ENCODE assay signal across 1 cellular context in the genomic region with DNA sequence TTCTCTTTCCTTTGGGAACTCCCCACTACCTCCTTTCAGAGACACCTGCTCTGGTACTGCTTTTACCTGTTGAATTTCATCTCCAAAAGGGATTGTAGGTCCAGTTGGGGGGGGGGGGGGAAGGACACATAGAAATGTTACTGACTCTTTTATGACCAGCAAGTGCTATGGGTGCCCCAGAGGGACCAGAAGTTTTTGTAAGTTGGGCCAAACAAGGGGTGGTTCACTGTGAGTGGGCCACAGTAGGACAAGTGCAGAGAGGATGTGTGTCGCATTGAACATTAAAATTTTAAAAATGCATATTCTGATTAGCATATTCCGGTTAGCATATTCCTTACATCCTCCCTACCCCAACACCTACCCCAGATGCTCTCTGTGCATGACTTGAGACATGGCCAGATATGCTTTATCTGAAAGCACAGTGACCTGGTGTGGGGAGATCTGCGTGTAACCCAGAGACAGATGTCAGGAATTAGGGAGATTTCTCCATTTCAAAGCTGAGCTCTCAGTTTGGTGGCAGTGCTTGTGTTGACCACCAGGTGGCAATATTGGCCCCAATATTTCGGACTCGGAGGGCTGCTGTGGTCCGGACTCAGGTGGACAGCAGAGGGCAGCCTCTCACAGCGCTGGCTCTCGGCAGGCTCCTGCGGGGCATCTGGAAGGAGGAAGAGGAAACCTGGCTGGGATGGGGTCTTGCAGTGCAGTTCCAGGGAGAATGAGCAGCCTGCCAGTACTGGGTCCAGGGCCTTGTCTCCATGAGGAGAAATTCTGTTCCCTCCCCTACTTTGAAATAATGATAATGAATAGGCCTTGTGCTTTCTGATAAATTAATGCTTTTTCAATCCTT.
TF ChIP-seq lines count a peak whose summit lies in the region.

No MANE protein-coding gene starts in this region.

TF ChIP-seq in HepG2, 621 proteins besides CTCF, POLR2A, EP300 and RAD21 (continued from another document and continues in another):
- TF ChIP-seq, protein P1, sequence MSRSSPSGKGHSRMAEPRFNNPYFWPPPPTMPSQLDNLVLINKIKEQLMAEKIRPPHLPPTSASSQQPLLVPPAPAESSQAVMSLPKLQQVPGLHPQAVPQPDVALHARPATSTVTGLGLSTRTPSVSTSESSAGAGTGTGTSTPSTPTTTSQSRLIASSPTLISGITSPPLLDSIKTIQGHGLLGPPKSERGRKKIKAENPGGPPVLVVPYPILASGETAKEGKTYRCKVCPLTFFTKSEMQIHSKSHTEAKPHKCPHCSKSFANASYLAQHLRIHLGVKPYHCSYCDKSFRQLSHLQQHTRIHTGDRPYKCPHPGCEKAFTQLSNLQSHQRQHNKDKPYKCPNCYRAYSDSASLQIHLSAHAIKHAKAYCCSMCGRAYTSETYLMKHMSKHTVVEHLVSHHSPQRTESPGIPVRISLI (CRISPR knock-in tag; IDR thresholded peaks at IDR 0.05; ENCODE audit: borderline replicate concordance) = peak; percentile 19; the same call in 1 of the 2 replicates
- peak; percentile 78; the same call in 1 of the 2 replicates for TF ChIP-seq ZNF451 (CRISPR knock-in tag; IDR thresholded peaks at IDR 0.05)
- TF ChIP-seq ZNF44 (CRISPR knock-in tag; IDR thresholded peaks at IDR 0.05) = no peak
- peak; percentile 87; the same call in 1 of the 2 replicates for TF ChIP-seq HOXA5 (CRISPR knock-in tag; IDR thresholded peaks at IDR 0.05)
- peak; percentile 89 for TF ChIP-seq SPEN (CRISPR knock-in tag; IDR thresholded peaks at IDR 0.05; ENCODE audit: low read depth)
- TF ChIP-seq, protein P2, sequence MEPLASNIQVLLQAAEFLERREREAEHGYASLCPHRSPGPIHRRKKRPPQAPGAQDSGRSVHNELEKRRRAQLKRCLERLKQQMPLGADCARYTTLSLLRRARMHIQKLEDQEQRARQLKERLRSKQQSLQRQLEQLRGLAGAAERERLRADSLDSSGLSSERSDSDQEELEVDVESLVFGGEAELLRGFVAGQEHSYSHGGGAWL (CRISPR knock-in tag; IDR thresholded peaks at IDR 0.05) = peak; percentile 86; the same call in 1 of the 2 replicates
- TF ChIP-seq ZNF572 (CRISPR knock-in tag; IDR thresholded peaks at IDR 0.05) = peak; percentile 95; the same call in 1 of the 2 replicates
- TF ChIP-seq, protein P3, sequence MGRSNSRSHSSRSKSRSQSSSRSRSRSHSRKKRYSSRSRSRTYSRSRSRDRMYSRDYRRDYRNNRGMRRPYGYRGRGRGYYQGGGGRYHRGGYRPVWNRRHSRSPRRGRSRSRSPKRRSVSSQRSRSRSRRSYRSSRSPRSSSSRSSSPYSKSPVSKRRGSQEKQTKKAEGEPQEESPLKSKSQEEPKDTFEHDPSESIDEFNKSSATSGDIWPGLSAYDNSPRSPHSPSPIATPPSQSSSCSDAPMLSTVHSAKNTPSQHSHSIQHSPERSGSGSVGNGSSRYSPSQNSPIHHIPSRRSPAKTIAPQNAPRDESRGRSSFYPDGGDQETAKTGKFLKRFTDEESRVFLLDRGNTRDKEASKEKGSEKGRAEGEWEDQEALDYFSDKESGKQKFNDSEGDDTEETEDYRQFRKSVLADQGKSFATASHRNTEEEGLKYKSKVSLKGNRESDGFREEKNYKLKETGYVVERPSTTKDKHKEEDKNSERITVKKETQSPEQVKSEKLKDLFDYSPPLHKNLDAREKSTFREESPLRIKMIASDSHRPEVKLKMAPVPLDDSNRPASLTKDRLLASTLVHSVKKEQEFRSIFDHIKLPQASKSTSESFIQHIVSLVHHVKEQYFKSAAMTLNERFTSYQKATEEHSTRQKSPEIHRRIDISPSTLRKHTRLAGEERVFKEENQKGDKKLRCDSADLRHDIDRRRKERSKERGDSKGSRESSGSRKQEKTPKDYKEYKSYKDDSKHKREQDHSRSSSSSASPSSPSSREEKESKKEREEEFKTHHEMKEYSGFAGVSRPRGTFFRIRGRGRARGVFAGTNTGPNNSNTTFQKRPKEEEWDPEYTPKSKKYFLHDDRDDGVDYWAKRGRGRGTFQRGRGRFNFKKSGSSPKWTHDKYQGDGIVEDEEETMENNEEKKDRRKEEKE (IDR thresholded peaks at IDR 0.05) = no peak
- TF ChIP-seq SAFB2 (CRISPR knock-in tag; IDR thresholded peaks at IDR 0.05; ENCODE audit: borderline replicate concordance, low read depth) = peak; percentile 46; the same call in 1 of the 2 replicates
- TF ChIP-seq, protein P4, sequence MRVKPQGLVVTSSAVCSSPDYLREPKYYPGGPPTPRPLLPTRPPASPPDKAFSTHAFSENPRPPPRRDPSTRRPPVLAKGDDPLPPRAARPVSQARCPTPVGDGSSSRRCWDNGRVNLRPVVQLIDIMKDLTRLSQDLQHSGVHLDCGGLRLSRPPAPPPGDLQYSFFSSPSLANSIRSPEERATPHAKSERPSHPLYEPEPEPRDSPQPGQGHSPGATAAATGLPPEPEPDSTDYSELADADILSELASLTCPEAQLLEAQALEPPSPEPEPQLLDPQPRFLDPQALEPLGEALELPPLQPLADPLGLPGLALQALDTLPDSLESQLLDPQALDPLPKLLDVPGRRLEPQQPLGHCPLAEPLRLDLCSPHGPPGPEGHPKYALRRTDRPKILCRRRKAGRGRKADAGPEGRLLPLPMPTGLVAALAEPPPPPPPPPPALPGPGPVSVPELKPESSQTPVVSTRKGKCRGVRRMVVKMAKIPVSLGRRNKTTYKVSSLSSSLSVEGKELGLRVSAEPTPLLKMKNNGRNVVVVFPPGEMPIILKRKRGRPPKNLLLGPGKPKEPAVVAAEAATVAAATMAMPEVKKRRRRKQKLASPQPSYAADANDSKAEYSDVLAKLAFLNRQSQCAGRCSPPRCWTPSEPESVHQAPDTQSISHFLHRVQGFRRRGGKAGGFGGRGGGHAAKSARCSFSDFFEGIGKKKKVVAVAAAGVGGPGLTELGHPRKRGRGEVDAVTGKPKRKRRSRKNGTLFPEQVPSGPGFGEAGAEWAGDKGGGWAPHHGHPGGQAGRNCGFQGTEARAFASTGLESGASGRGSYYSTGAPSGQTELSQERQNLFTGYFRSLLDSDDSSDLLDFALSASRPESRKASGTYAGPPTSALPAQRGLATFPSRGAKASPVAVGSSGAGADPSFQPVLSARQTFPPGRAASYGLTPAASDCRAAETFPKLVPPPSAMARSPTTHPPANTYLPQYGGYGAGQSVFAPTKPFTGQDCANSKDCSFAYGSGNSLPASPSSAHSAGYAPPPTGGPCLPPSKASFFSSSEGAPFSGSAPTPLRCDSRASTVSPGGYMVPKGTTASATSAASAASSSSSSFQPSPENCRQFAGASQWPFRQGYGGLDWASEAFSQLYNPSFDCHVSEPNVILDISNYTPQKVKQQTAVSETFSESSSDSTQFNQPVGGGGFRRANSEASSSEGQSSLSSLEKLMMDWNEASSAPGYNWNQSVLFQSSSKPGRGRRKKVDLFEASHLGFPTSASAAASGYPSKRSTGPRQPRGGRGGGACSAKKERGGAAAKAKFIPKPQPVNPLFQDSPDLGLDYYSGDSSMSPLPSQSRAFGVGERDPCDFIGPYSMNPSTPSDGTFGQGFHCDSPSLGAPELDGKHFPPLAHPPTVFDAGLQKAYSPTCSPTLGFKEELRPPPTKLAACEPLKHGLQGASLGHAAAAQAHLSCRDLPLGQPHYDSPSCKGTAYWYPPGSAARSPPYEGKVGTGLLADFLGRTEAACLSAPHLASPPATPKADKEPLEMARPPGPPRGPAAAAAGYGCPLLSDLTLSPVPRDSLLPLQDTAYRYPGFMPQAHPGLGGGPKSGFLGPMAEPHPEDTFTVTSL (CRISPR knock-in tag; IDR thresholded peaks at IDR 0.05; ENCODE audit: borderline replicate concordance) = no peak
- TF ChIP-seq, protein P5, sequence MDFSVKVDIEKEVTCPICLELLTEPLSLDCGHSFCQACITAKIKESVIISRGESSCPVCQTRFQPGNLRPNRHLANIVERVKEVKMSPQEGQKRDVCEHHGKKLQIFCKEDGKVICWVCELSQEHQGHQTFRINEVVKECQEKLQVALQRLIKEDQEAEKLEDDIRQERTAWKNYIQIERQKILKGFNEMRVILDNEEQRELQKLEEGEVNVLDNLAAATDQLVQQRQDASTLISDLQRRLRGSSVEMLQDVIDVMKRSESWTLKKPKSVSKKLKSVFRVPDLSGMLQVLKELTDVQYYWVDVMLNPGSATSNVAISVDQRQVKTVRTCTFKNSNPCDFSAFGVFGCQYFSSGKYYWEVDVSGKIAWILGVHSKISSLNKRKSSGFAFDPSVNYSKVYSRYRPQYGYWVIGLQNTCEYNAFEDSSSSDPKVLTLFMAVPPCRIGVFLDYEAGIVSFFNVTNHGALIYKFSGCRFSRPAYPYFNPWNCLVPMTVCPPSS (IDR thresholded peaks at IDR 0.05) = no peak
- TF ChIP-seq, protein P6, sequence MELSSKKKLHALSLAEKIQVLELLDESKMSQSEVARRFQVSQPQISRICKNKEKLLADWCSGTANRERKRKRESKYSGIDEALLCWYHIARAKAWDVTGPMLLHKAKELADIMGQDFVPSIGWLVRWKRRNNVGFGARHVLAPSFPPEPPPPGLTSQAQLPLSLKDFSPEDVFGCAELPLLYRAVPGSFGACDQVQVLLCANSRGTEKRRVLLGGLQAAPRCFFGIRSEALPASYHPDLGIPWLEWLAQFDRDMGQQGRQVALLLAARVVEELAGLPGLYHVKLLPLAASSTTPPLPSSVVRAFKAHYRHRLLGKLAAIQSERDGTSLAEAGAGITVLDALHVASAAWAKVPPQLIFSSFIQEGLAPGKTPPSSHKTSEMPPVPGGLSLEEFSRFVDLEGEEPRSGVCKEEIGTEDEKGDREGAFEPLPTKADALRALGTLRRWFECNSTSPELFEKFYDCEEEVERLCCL (CRISPR knock-in tag; IDR thresholded peaks at IDR 0.05; ENCODE audit: borderline replicate concordance) = no peak
- TF ChIP-seq, protein P7, sequence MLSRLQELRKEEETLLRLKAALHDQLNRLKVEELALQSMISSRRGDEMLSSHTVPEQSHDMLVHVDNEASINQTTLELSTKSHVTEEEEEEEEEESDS (CRISPR knock-in tag; IDR thresholded peaks at IDR 0.05; ENCODE audit: borderline replicate concordance) = peak; percentile 74; the same call in 1 of the 2 replicates
- peak; percentile 24; the same call in 1 of the 2 replicates for TF ChIP-seq HIVEP1 (CRISPR knock-in tag; IDR thresholded peaks at IDR 0.05)
- TF ChIP-seq ZNF121 (CRISPR knock-in tag; IDR thresholded peaks at IDR 0.05) = peak; percentile 80
- TF ChIP-seq, protein P8, sequence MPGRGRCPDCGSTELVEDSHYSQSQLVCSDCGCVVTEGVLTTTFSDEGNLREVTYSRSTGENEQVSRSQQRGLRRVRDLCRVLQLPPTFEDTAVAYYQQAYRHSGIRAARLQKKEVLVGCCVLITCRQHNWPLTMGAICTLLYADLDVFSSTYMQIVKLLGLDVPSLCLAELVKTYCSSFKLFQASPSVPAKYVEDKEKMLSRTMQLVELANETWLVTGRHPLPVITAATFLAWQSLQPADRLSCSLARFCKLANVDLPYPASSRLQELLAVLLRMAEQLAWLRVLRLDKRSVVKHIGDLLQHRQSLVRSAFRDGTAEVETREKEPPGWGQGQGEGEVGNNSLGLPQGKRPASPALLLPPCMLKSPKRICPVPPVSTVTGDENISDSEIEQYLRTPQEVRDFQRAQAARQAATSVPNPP (CRISPR knock-in tag; IDR thresholded peaks at IDR 0.05) = no peak
- TF ChIP-seq EZH2 (conservative IDR thresholded peaks at IDR 0.05; ENCODE audit: low read depth, low read length) = no peak; the same call in 1 of the 2 replicates
- peak; percentile 92 for TF ChIP-seq AHR (CRISPR knock-in tag; IDR thresholded peaks at IDR 0.05)
- TF ChIP-seq ZNF550 (CRISPR knock-in tag; IDR thresholded peaks at IDR 0.05; ENCODE audit: borderline replicate concordance) = no peak
- TF ChIP-seq SNAI1 (CRISPR knock-in tag; IDR thresholded peaks at IDR 0.05; ENCODE audit: borderline replicate concordance) = no peak
- TF ChIP-seq CAMTA2 (CRISPR knock-in tag; IDR thresholded peaks at IDR 0.05; ENCODE audit: borderline replicate concordance) = no peak
- TF ChIP-seq HNRNPUL1 (IDR thresholded peaks at IDR 0.05; ENCODE audit: low read depth, low read length) = no peak
- TF ChIP-seq ZBTB42 (CRISPR knock-in tag; IDR thresholded peaks at IDR 0.05) = no peak
- TF ChIP-seq ZNF431 (CRISPR knock-in tag; IDR thresholded peaks at IDR 0.05; ENCODE audit: borderline replicate concordance, low read depth) = no peak
- TF ChIP-seq TGIF2 (CRISPR knock-in tag; IDR thresholded peaks at IDR 0.05) = no peak
- TF ChIP-seq, protein P9, sequence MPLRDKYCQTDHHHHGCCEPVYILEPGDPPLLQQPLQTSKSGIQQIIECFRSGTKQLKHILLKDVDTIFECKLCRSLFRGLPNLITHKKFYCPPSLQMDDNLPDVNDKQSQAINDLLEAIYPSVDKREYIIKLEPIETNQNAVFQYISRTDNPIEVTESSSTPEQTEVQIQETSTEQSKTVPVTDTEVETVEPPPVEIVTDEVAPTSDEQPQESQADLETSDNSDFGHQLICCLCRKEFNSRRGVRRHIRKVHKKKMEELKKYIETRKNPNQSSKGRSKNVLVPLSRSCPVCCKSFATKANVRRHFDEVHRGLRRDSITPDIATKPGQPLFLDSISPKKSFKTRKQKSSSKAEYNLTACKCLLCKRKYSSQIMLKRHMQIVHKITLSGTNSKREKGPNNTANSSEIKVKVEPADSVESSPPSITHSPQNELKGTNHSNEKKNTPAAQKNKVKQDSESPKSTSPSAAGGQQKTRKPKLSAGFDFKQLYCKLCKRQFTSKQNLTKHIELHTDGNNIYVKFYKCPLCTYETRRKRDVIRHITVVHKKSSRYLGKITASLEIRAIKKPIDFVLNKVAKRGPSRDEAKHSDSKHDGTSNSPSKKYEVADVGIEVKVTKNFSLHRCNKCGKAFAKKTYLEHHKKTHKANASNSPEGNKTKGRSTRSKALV (CRISPR knock-in tag; IDR thresholded peaks at IDR 0.05) = peak; percentile 75; the same call in 1 of the 2 replicates
- TF ChIP-seq SNRNP70 (IDR thresholded peaks at IDR 0.05; ENCODE audit: low read depth, low read length) = no peak
- TF ChIP-seq, protein P10, sequence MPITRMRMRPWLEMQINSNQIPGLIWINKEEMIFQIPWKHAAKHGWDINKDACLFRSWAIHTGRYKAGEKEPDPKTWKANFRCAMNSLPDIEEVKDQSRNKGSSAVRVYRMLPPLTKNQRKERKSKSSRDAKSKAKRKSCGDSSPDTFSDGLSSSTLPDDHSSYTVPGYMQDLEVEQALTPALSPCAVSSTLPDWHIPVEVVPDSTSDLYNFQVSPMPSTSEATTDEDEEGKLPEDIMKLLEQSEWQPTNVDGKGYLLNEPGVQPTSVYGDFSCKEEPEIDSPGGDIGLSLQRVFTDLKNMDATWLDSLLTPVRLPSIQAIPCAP (CRISPR knock-in tag; IDR thresholded peaks at IDR 0.05; ENCODE audit: low read depth) = no peak
